33 cellular contexts compared by ENCODE assay signal in genomic region chr12:101785671-101786070, GRCh38. TPM values are rescaled to one million over a fixed set of nuclear protein-coding genes. Genes with fewer than 3 reads are reported as not detected.
"Had no signal": no experiment of that assay in that cellular context is flagged by ENCODE, and none has a peak within 500 bp of the region (broad histone marks: within the 10 kb centered on the region; RNA-seq: fewer than 3 reads in every experiment).

No MANE protein-coding gene starts in this region.

- H3K79me2 ChIP-seq: parathyroid adenoma had no signal

- H3K9me3 Mint-ChIP-seq: naive thymus-derived CD8-positive, alpha-beta T cell; natural killer cell treated with Interleukin-12 subunit alpha and Interleukin-12 subunit beta and Interleukin-15 and Interleukin-18, amount 100 ng/mL, for 72 hours; nephron progenitor cell; neural crest cell; stimulated activated memory B cell treated with anti-CD40 and anti-IgM and Interleukin-4, amounts not matched to agents 10 μg/mL and 1 μg/mL and 100 μg/mL, for 72 hours; stimulated activated naive CD8-positive, alpha-beta T cell treated with anti-CD3 and anti-CD28 coated beads, Interleukin-15, Interleukin-2, amounts not matched to agents 100 ng/mL and 50 ng/mL, for 24 hours had no signal

- DNase-seq: naive thymus-derived CD8-positive, alpha-beta T cell; nephron progenitor cell; nucleus accumbens; ovary; posterior cingulate gyrus; psoas muscle; right cardiac atrium; right lobe of liver; sigmoid colon; spleen; stimulated activated CD4-positive, alpha-beta T cell treated with anti-CD3 and anti-CD28 coated beads, Interleukin-12 subunit alpha, Interleukin-12 subunit beta, amount 100 ng/mL, for 4 hours; stimulated activated CD4-positive, alpha-beta T cell treated with anti-CD3 and anti-CD28 coated beads, Interleukin-1b, Interleukin-23, amount 100 ng/mL, for 48 hours; stimulated activated CD4-positive, alpha-beta T cell treated with anti-CD3 and anti-CD28 coated beads, Interleukin-4, amount 100 ng/mL, for 1 hour; stimulated activated CD4-positive, alpha-beta T cell treated with anti-CD3 and anti-CD28 coated beads, Interleukin-4, amount 100 ng/mL, for 4 hours; stimulated activated CD8-positive, alpha-beta memory T cell treated with anti-CD3 and anti-CD28 coated beads, Interleukin-4, amount 100 ng/mL, for 48 hours; stimulated activated naive CD4-positive, alpha-beta T cell treated with Interleukin-2 at 50 U/mL for 16 hours; stomach; thyroid gland; trophoblast cell; upper lobe of left lung had no signal

- ATAC-seq: naive thymus-derived CD8-positive, alpha-beta T cell; natural killer cell treated with Interleukin-12 subunit alpha and Interleukin-12 subunit beta and Interleukin-15 and Interleukin-18, amount 100 ng/mL, for 72 hours; psoas muscle; right cardiac atrium; right lobe of liver; stimulated activated memory B cell treated with anti-CD40 and anti-IgM and Interleukin-4, amounts not matched to agents 10 μg/mL and 1 μg/mL and 100 μg/mL, for 72 hours had no signal

- H3K27me3 ChIP-seq: neutrophil, ovary, right lobe of liver, sigmoid colon, spleen, stomach, thyroid gland, tibial nerve, upper lobe of left lung, vagina had no signal

- H3K4me2 ChIP-seq: smooth muscle cell had no signal

- H3K9me3 ChIP-seq: neutrophil, ovary, psoas muscle, right lobe of liver, sigmoid colon, spleen, stomach, thoracic aorta, thyroid gland, tibial nerve, upper lobe of left lung, vagina had no signal

- H3K4me3 ChIP-seq: ovary, psoas muscle, right lobe of liver, sigmoid colon, skin epidermis, smooth muscle cell, spleen, stomach, thoracic aorta, thyroid gland, tibial nerve, upper lobe of left lung, vagina had no signal

- H3K9ac ChIP-seq: parathyroid adenoma had no signal

- H3K4me1 ChIP-seq: parathyroid adenoma, right lobe of liver, sigmoid colon, thyroid gland, upper lobe of left lung, vagina had no signal

- H3K27ac ChIP-seq: neutrophil, ovary, parathyroid adenoma, psoas muscle, right lobe of liver, sigmoid colon, skin epidermis, spleen, stomach, thoracic aorta, thyroid gland, tibial nerve, upper lobe of left lung, vagina had no signal

- H3K36me3 ChIP-seq: ovary had no signal

- H3K27ac Mint-ChIP-seq: nephron progenitor cell; progenitor cell of endocrine pancreas; stimulated activated memory B cell treated with anti-CD40 and anti-IgM and Interleukin-4, amounts not matched to agents 10 μg/mL and 1 μg/mL and 100 μg/mL, for 72 hours; stimulated activated naive CD8-positive, alpha-beta T cell treated with anti-CD3 and anti-CD28 coated beads, Interleukin-15, Interleukin-2, amounts not matched to agents 100 ng/mL and 50 ng/mL, for 24 hours had no signal

- H3K4me1 Mint-ChIP-seq: neural crest cell had no signal

- H2AFZ ChIP-seq: parathyroid adenoma had no signal

- H3K4me3 Mint-ChIP-seq: naive thymus-derived CD8-positive, alpha-beta T cell; natural killer cell treated with Interleukin-12 subunit alpha and Interleukin-12 subunit beta and Interleukin-15 and Interleukin-18, amount 100 ng/mL, for 72 hours; nephron progenitor cell; neural crest cell; stimulated activated memory B cell treated with anti-CD40 and anti-IgM and Interleukin-4, amounts not matched to agents 10 μg/mL and 1 μg/mL and 100 μg/mL, for 72 hours; stimulated activated naive CD8-positive, alpha-beta T cell treated with anti-CD3 and anti-CD28 coated beads, Interleukin-15, Interleukin-2, amounts not matched to agents 100 ng/mL and 50 ng/mL, for 24 hours had no signal

- H3K27me3 Mint-ChIP-seq: naive thymus-derived CD8-positive, alpha-beta T cell; natural killer cell treated with Interleukin-12 subunit alpha and Interleukin-12 subunit beta and Interleukin-15 and Interleukin-18, amount 100 ng/mL, for 72 hours; progenitor cell of endocrine pancreas; stimulated activated memory B cell treated with anti-CD40 and anti-IgM and Interleukin-4, amounts not matched to agents 10 μg/mL and 1 μg/mL and 100 μg/mL, for 72 hours; stimulated activated naive CD8-positive, alpha-beta T cell treated with anti-CD3 and anti-CD28 coated beads, Interleukin-15, Interleukin-2, amounts not matched to agents 100 ng/mL and 50 ng/mL, for 24 hours had no signal

RNA-seq across cellular contexts. Expression of gene SYCP3, which starts 46.4 kb away (rescaled TPM):
- total RNA-seq: neural crest cell, ovary, progenitor cell of endocrine pancreas, right lobe of liver, thoracic aorta, ureter, vagina had no signal
